1 cellular context compared by ENCODE assay signal in the genomic region with DNA sequence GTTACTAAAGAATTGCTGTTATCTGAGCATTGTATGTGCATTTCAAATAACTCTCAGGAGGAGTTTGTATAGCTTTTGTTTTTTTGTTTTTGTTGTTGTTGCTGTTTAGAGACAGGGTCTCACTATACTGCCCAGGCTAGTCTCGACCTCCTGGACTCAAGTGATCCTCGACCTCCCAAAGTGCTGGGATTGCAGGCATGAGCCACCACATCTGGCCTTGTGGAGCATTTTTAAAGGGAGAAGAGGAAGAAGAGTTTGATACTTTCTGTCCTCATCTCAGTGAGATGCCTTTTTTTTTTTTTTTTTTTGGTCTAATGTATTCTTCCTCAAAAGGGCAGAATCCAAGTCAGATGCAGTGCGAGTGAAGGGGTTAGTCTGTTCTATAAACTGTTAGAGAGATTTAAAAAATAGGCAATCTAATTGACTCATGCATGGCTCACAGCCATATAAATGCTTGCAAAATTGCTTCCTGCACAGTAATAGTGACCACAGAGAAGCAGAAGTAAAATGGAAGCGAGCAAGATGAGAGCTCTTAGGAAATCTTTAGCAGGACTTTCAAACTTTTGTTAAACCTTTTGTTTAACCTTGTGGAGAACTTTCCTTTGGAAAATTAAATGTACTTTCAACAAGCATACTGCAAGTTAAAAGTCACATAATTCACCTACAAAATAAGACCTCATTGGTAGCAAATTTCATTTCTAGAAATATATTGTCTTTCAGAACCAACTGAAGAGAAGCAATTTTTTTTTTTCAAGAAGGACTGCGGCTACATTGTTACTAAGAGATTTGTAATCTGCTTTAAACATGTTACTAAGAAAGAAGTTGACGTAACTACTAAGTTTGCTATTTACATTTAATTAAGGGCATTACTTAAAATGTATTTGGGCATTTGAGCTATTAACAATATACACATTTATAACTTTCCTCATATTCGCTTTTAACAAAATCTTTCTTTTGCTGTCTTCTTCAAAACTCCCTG.
TF ChIP-seq lines count a peak whose summit lies in the region.

No MANE protein-coding gene starts in this region.

TF ChIP-seq in SK-N-SH treated with all-trans-retinoic acid at 6 μM for 48 hours, 23 proteins besides CTCF, POLR2A, EP300 and RAD21 (continued from another document):
- TF ChIP-seq, protein P1, sequence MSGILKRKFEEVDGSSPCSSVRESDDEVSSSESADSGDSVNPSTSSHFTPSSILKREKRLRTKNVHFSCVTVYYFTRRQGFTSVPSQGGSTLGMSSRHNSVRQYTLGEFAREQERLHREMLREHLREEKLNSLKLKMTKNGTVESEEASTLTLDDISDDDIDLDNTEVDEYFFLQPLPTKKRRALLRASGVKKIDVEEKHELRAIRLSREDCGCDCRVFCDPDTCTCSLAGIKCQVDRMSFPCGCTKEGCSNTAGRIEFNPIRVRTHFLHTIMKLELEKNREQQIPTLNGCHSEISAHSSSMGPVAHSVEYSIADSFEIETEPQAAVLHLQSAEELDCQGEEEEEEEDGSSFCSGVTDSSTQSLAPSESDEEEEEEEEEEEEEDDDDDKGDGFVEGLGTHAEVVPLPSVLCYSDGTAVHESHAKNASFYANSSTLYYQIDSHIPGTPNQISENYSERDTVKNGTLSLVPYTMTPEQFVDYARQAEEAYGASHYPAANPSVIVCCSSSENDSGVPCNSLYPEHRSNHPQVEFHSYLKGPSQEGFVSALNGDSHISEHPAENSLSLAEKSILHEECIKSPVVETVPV (CRISPR knock-in tag; IDR thresholded peaks at IDR 0.05) = no peak
- no peak for TF ChIP-seq SNAI2 (CRISPR knock-in tag; IDR thresholded peaks at IDR 0.05)
- TF ChIP-seq CSDC2 (CRISPR knock-in tag; IDR thresholded peaks at IDR 0.05) = no peak
- TF ChIP-seq, protein P2, sequence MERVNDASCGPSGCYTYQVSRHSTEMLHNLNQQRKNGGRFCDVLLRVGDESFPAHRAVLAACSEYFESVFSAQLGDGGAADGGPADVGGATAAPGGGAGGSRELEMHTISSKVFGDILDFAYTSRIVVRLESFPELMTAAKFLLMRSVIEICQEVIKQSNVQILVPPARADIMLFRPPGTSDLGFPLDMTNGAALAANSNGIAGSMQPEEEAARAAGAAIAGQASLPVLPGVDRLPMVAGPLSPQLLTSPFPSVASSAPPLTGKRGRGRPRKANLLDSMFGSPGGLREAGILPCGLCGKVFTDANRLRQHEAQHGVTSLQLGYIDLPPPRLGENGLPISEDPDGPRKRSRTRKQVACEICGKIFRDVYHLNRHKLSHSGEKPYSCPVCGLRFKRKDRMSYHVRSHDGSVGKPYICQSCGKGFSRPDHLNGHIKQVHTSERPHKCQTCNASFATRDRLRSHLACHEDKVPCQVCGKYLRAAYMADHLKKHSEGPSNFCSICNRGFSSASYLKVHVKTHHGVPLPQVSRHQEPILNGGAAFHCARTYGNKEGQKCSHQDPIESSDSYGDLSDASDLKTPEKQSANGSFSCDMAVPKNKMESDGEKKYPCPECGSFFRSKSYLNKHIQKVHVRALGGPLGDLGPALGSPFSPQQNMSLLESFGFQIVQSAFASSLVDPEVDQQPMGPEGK (CRISPR knock-in tag; IDR thresholded peaks at IDR 0.05; ENCODE audit: borderline replicate concordance) = no peak
- TF ChIP-seq TOX (CRISPR knock-in tag; IDR thresholded peaks at IDR 0.05; ENCODE audit: borderline replicate concordance) = no peak
- no peak for TF ChIP-seq ZC3H10 (CRISPR knock-in tag; IDR thresholded peaks at IDR 0.05)
- no peak for TF ChIP-seq TCF4 (CRISPR knock-in tag; IDR thresholded peaks at IDR 0.05; ENCODE audit: borderline replicate concordance)
- TF ChIP-seq ARNTL (CRISPR knock-in tag; IDR thresholded peaks at IDR 0.05; ENCODE audit: borderline replicate concordance, low read depth) = no peak
- no peak for TF ChIP-seq OSR1 (CRISPR knock-in tag; IDR thresholded peaks at IDR 0.05)
- no peak for TF ChIP-seq GLIS3 (CRISPR knock-in tag; IDR thresholded peaks at IDR 0.05)
